Comparison of ENCODE assay signal across 18 cellular contexts in genomic region chrX:132877954-132878536, GRCh38.
DNase-seq lines count a peak whose midpoint lies in the region; ATAC-seq and TF ChIP-seq lines count a peak whose summit lies in the region.
"Had no signal": no experiment of that assay in that cellular context is flagged by ENCODE, and none has a peak within 500 bp of the region (broad histone marks: within the 10 kb centered on the region; RNA-seq: fewer than 3 reads in every experiment).

No MANE protein-coding gene starts in this region.

- no peak for TF ChIP-seq CTCF in GM23338 (conservative IDR thresholded peaks at IDR 0.05; ENCODE audit: low read depth in 2 of 2)

- no peaks in the 10 kb centered on the region for H4K20me1 ChIP-seq in GM23338 (replicated peaks; ENCODE audit: insufficient read depth)

- no peaks in the 10 kb centered on the region for H3K79me2 ChIP-seq in GM23338 (replicated peaks; ENCODE audit: insufficient read depth)

- peaks cover 2% of the 10 kb centered on the region for H3K27me3 Mint-ChIP-seq in GM23338 (ENCODE audit: insufficient read depth, low read depth, poor library complexity)
- H3K27me3 Mint-ChIP-seq: activated naive CD8-positive, alpha-beta T cell treated with anti-CD3 and anti-CD28 coated beads, Interleukin-2, amount 10 ng/mL, durations not matched to agents 7 days and 5 days; progenitor cell of endocrine pancreas; stimulated activated memory B cell treated with anti-CD40 and anti-IgM and Interleukin-4, amounts not matched to agents 10 μg/mL and 1 μg/mL and 100 μg/mL, for 72 hours had no signal

- no peaks in the 10 kb centered on the region for H3K36me3 Mint-ChIP-seq in GM23338 (ENCODE audit: low read depth)
- H3K36me3 Mint-ChIP-seq: activated naive CD8-positive, alpha-beta T cell treated with anti-CD3 and anti-CD28 coated beads, Interleukin-2, amount 10 ng/mL, durations not matched to agents 7 days and 5 days; stimulated activated memory B cell treated with anti-CD40 and anti-IgM and Interleukin-4, amounts not matched to agents 10 μg/mL and 1 μg/mL and 100 μg/mL, for 72 hours; T-cell had no signal

- no peak for TF ChIP-seq POLR2A in erythroblast (IDR thresholded peaks at IDR 0.05; ENCODE audit: low read length)

- H2AFZ ChIP-seq in GM23338: no peak overlapping the region

- no peak overlapping the region for H3K4me3 Mint-ChIP-seq in GM23338
- H3K4me3 Mint-ChIP-seq: activated naive CD8-positive, alpha-beta T cell treated with anti-CD3 and anti-CD28 coated beads, Interleukin-2, amount 10 ng/mL, durations not matched to agents 7 days and 5 days; neural crest cell; stimulated activated memory B cell treated with anti-CD40 and anti-IgM and Interleukin-4, amounts not matched to agents 10 μg/mL and 1 μg/mL and 100 μg/mL, for 72 hours; T-cell had no signal

- H3K36me3 ChIP-seq in GM23338 (ENCODE audit: insufficient read depth): no peaks in the 10 kb centered on the region

- H3K4me1 Mint-ChIP-seq in GM23338: peaks cover 44% of the 10 kb centered on the region
- H3K4me1 Mint-ChIP-seq: activated naive CD8-positive, alpha-beta T cell treated with anti-CD3 and anti-CD28 coated beads, Interleukin-2, amount 10 ng/mL, durations not matched to agents 7 days and 5 days; stimulated activated memory B cell treated with anti-CD40 and anti-IgM and Interleukin-4, amounts not matched to agents 10 μg/mL and 1 μg/mL and 100 μg/mL, for 72 hours; T-cell had no signal

- 0 out of 2 replicates have a peak overlapping the region, but pooled peaks have one; percentile 66 for H3K4me2 ChIP-seq in GM23338

- peaks cover 4% of the 10 kb centered on the region; the same call in 1 of the 2 replicates for H3K9me2 ChIP-seq in GM23338 (ENCODE audit: insufficient read depth)

- ATAC-seq in GM23338: no peak
- no peak for ATAC-seq in HG03354 (IDR thresholded peaks at IDR 0.05; ENCODE audit: poor library complexity, severe bottlenecking, unreplicated experiment)
- ATAC-seq: body of pancreas; left colon; stimulated activated memory B cell treated with anti-CD40 and anti-IgM and Interleukin-4, amounts not matched to agents 10 μg/mL and 1 μg/mL and 100 μg/mL, for 72 hours; T-cell had no signal

- no peaks in the 10 kb centered on the region for H3K27me3 ChIP-seq in GM23338 (ENCODE audit: insufficient read depth)
- H3K27me3 ChIP-seq: body of pancreas had no signal

- H3K4me1 ChIP-seq in GM23338 (ENCODE audit: insufficient read depth): peaks cover 34% of the 10 kb centered on the region
- H3K4me1 ChIP-seq: body of pancreas had no signal

- no peaks in the 10 kb centered on the region for H3F3A ChIP-seq in GM23338 (replicated peaks; ENCODE audit: low read depth)

- H3K27ac ChIP-seq in GM23338 (ENCODE audit: low read depth): no peak overlapping the region
- H3K27ac ChIP-seq: body of pancreas had no signal

- peak; percentile 17 for DNase-seq in COLO668 (lab: John Stamatoyannopoulos, UW; ENCODE audit: unreplicated experiment)
- DNase-seq in GM23338 (ENCODE audit: low spot score): no peak
- DNase-seq in NCI-H526 (lab: John Stamatoyannopoulos, UW): peak; percentile 45 to 67
- peak; percentile 14 to 27 for DNase-seq in erythroblast (lab: John Stamatoyannopoulos, UW)
- DNase-seq in NCI-H1417 treated with DMSO at 0.1 percent for 48 hours (lab: John Stamatoyannopoulos, UW): no peak
- DNase-seq in NCI-H146 (lab: John Stamatoyannopoulos, UW): no peak
- DNase-seq: activated CD4-positive, alpha-beta T cell treated with anti-CD3 and anti-CD28 coated beads, Interleukin-2, amount 50 U/mL, for 1 hour; activated CD8-positive, alpha-beta memory T cell treated with anti-CD3 and anti-CD28 coated beads, Interleukin-2, amount 50 U/mL, for 4 hours; activated naive CD8-positive, alpha-beta T cell treated with anti-CD3 and anti-CD28 coated beads, Interleukin-2, amount 10 ng/mL, durations not matched to agents 7 days and 5 days; body of pancreas; left colon; NCI-H1694; SIG-M5; T-cell had no signal

- no peak overlapping the region for H3K4me3 ChIP-seq in GM23338
- H3K4me3 ChIP-seq: body of pancreas had no signal

- no peak overlapping the region for H3K27ac Mint-ChIP-seq in GM23338
- H3K27ac Mint-ChIP-seq: activated naive CD8-positive, alpha-beta T cell treated with anti-CD3 and anti-CD28 coated beads, Interleukin-2, amount 10 ng/mL, durations not matched to agents 7 days and 5 days; progenitor cell of endocrine pancreas; stimulated activated memory B cell treated with anti-CD40 and anti-IgM and Interleukin-4, amounts not matched to agents 10 μg/mL and 1 μg/mL and 100 μg/mL, for 72 hours; T-cell had no signal

- no peaks in the 10 kb centered on the region for H3K9me3 Mint-ChIP-seq in GM23338
- H3K9me3 Mint-ChIP-seq: activated naive CD8-positive, alpha-beta T cell treated with anti-CD3 and anti-CD28 coated beads, Interleukin-2, amount 10 ng/mL, durations not matched to agents 7 days and 5 days; neural crest cell; stimulated activated memory B cell treated with anti-CD40 and anti-IgM and Interleukin-4, amounts not matched to agents 10 μg/mL and 1 μg/mL and 100 μg/mL, for 72 hours; T-cell had no signal

TF ChIP-seq in GM23338, 12 proteins besides CTCF, POLR2A, EP300 and RAD21:
- no peak for TF ChIP-seq JUNB (IDR thresholded peaks at IDR 0.05; ENCODE audit: unreplicated experiment)
- TF ChIP-seq POLR2AphosphoS5 (IDR thresholded peaks at IDR 0.05; ENCODE audit: low read depth): no peak
- TF ChIP-seq, protein P1, sequence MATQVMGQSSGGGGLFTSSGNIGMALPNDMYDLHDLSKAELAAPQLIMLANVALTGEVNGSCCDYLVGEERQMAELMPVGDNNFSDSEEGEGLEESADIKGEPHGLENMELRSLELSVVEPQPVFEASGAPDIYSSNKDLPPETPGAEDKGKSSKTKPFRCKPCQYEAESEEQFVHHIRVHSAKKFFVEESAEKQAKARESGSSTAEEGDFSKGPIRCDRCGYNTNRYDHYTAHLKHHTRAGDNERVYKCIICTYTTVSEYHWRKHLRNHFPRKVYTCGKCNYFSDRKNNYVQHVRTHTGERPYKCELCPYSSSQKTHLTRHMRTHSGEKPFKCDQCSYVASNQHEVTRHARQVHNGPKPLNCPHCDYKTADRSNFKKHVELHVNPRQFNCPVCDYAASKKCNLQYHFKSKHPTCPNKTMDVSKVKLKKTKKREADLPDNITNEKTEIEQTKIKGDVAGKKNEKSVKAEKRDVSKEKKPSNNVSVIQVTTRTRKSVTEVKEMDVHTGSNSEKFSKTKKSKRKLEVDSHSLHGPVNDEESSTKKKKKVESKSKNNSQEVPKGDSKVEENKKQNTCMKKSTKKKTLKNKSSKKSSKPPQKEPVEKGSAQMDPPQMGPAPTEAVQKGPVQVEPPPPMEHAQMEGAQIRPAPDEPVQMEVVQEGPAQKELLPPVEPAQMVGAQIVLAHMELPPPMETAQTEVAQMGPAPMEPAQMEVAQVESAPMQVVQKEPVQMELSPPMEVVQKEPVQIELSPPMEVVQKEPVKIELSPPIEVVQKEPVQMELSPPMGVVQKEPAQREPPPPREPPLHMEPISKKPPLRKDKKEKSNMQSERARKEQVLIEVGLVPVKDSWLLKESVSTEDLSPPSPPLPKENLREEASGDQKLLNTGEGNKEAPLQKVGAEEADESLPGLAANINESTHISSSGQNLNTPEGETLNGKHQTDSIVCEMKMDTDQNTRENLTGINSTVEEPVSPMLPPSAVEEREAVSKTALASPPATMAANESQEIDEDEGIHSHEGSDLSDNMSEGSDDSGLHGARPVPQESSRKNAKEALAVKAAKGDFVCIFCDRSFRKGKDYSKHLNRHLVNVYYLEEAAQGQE (IDR thresholded peaks at IDR 0.05; ENCODE audit: unreplicated experiment): no peak
- TF ChIP-seq, protein P2, sequence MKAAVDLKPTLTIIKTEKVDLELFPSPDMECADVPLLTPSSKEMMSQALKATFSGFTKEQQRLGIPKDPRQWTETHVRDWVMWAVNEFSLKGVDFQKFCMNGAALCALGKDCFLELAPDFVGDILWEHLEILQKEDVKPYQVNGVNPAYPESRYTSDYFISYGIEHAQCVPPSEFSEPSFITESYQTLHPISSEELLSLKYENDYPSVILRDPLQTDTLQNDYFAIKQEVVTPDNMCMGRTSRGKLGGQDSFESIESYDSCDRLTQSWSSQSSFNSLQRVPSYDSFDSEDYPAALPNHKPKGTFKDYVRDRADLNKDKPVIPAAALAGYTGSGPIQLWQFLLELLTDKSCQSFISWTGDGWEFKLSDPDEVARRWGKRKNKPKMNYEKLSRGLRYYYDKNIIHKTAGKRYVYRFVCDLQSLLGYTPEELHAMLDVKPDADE (IDR thresholded peaks at IDR 0.05): no peak
- no peak for TF ChIP-seq ZNF114 (CRISPR knock-in tag; IDR thresholded peaks at IDR 0.05)
- TF ChIP-seq EZH2 (IDR thresholded peaks at IDR 0.05; ENCODE audit: low read depth, unreplicated experiment): no peak
- no peak for TF ChIP-seq STAT1 (IDR thresholded peaks at IDR 0.05; ENCODE audit: unreplicated experiment)

Comparison
In these comparisons a context has a peak if more than half of its experiments do, and no peak if none do; other contexts are left out.
1. DNase-seq: peak in COLO668 (single experiment), NCI-H526 (2 of 2) and erythroblast (2 of 2); none in GM23338 (single experiment), NCI-H1417 treated with DMSO at 0.1 percent for 48 hours (single experiment) and NCI-H146 (single experiment).